ENCODE assay signal across 24 cellular contexts in genomic region chr2:19548116-19548515, GRCh38.
"Had no signal": no experiment of that assay in that cellular context is flagged by ENCODE, and none has a peak within 500 bp of the region (broad histone marks: within the 10 kb centered on the region; RNA-seq: fewer than 3 reads in every experiment).

No MANE protein-coding gene starts in this region.

- H3K27me3 ChIP-seq: gastrocnemius medialis, left lung, neural progenitor cell, ovary, sigmoid colon, transverse colon, vagina had no signal

- H3K27ac Mint-ChIP-seq: nephron; neural progenitor cell; stimulated activated memory B cell treated with anti-CD40 and anti-IgM and Interleukin-4, amounts not matched to agents 10 μg/mL and 1 μg/mL and 100 μg/mL, for 72 hours; stimulated activated naive CD8-positive, alpha-beta T cell treated with anti-CD3 and anti-CD28 coated beads, Interleukin-15, Interleukin-2, amounts not matched to agents 100 ng/mL and 50 ng/mL, for 24 hours had no signal

- H2AFZ ChIP-seq: neural progenitor cell had no signal

- H3K9ac ChIP-seq: neural progenitor cell had no signal

- H3K36me3 ChIP-seq: gastrocnemius medialis, left lung, neural progenitor cell, ovary, sigmoid colon, suprapubic skin, transverse colon, vagina had no signal

- H3K9me3 Mint-ChIP-seq: nephron; neural progenitor cell; stimulated activated memory B cell treated with anti-CD40 and anti-IgM and Interleukin-4, amounts not matched to agents 10 μg/mL and 1 μg/mL and 100 μg/mL, for 72 hours; stimulated activated naive CD8-positive, alpha-beta T cell treated with anti-CD3 and anti-CD28 coated beads, Interleukin-15, Interleukin-2, amounts not matched to agents 100 ng/mL and 50 ng/mL, for 24 hours had no signal

- H3K4me1 ChIP-seq: gastrocnemius medialis, left lung, neural progenitor cell, psoas muscle, sigmoid colon, suprapubic skin, transverse colon had no signal

- H3K9me3 ChIP-seq: gastrocnemius medialis, left lung, ovary, psoas muscle, sigmoid colon, suprapubic skin, transverse colon, vagina had no signal

- H3K4me2 ChIP-seq: neural progenitor cell had no signal

- ATAC-seq: gastrocnemius medialis; left lung; psoas muscle; right cardiac atrium; stimulated activated memory B cell treated with anti-CD40 and anti-IgM and Interleukin-4, amounts not matched to agents 10 μg/mL and 1 μg/mL and 100 μg/mL, for 72 hours had no signal

- H3K4me1 Mint-ChIP-seq: neural progenitor cell; stimulated activated memory B cell treated with anti-CD40 and anti-IgM and Interleukin-4, amounts not matched to agents 10 μg/mL and 1 μg/mL and 100 μg/mL, for 72 hours had no signal

- H3K4me3 Mint-ChIP-seq: nephron; neural progenitor cell; stimulated activated memory B cell treated with anti-CD40 and anti-IgM and Interleukin-4, amounts not matched to agents 10 μg/mL and 1 μg/mL and 100 μg/mL, for 72 hours; stimulated activated naive CD8-positive, alpha-beta T cell treated with anti-CD3 and anti-CD28 coated beads, Interleukin-15, Interleukin-2, amounts not matched to agents 100 ng/mL and 50 ng/mL, for 24 hours had no signal

- FAIRE-seq: kidney had no signal

- H3K36me3 Mint-ChIP-seq: neural progenitor cell; stimulated activated memory B cell treated with anti-CD40 and anti-IgM and Interleukin-4, amounts not matched to agents 10 μg/mL and 1 μg/mL and 100 μg/mL, for 72 hours had no signal

- H3K27ac ChIP-seq: gastrocnemius medialis, left lung, neural progenitor cell, ovary, psoas muscle, sigmoid colon, suprapubic skin, transverse colon, vagina had no signal

- DNase-seq: cortex of kidney; effector CD4-positive, alpha-beta T cell; foreskin fibroblast; gastrocnemius medialis; head of caudate nucleus; kidney; mesendoderm; midbrain; nucleus accumbens; ovary; posterior cingulate gyrus; psoas muscle; right cardiac atrium; sigmoid colon; stimulated activated CD4-positive, alpha-beta T cell treated with anti-CD3 and anti-CD28 coated beads, Interleukin-2, amount 100 ng/mL, for 24 hours; stimulated activated CD4-positive, alpha-beta T cell treated with anti-CD3 and anti-CD28 coated beads, Interleukin-4, amount 100 ng/mL, for 24 hours; transverse colon had no signal

- H3K4me3 ChIP-seq: gastrocnemius medialis, left lung, neural progenitor cell, ovary, psoas muscle, sigmoid colon, suprapubic skin, transverse colon, vagina had no signal
